In the genomic region with DNA sequence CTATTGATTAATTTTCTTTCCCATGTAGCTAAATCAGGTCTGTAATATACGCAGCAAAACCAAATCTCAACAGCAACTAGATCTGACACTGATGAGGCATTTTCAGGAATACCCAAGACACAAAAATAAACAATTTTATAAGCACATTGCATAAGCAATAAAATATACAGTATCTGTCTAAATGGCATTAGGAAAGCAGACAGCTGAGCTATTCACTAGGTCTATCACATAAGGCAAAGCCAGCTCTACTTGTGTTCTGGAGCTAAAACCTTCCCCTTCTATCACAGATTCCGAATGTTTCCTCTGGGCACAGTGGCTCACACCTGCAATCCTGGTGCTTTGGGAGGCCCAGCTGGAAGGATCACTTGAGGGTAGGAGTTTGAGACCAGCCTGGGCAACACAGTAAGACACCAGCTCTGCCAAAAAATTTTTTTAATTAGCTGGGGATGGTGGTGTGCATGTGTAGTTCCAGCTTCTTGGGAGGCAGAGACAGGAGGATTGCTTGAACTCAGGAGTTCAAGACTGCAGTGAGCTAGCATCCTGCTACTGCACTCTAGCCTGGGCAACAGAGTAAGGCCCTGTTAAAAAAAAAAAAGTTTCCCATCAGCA, we compare ENCODE assay signal across 2 cellular contexts.
TF ChIP-seq lines count a peak whose summit lies in the region.

No MANE protein-coding gene starts in this region.

TF ChIP-seq in H1, 55 proteins besides CTCF, POLR2A, EP300 and RAD21:
- no peak for TF ChIP-seq TAF7 (optimal IDR thresholded peaks at IDR 0.05; ENCODE audit: borderline replicate concordance, low read depth, low read length)
- no peak for TF ChIP-seq TBP (IDR thresholded peaks at IDR 0.05; ENCODE audit: low read depth, low read length)
- no peak for TF ChIP-seq CEBPB (IDR thresholded peaks at IDR 0.05; ENCODE audit: low read depth, low read length)
- TF ChIP-seq, protein P1, sequence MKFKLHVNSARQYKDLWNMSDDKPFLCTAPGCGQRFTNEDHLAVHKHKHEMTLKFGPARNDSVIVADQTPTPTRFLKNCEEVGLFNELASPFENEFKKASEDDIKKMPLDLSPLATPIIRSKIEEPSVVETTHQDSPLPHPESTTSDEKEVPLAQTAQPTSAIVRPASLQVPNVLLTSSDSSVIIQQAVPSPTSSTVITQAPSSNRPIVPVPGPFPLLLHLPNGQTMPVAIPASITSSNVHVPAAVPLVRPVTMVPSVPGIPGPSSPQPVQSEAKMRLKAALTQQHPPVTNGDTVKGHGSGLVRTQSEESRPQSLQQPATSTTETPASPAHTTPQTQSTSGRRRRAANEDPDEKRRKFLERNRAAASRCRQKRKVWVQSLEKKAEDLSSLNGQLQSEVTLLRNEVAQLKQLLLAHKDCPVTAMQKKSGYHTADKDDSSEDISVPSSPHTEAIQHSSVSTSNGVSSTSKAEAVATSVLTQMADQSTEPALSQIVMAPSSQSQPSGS (IDR thresholded peaks at IDR 0.05; ENCODE audit: low read length): no peak
- TF ChIP-seq EGR1 (IDR thresholded peaks at IDR 0.05; ENCODE audit: borderline replicate concordance, low read depth, low read length): no peak
- no peak for TF ChIP-seq JUN (IDR thresholded peaks at IDR 0.05; ENCODE audit: low read depth, low read length)
- TF ChIP-seq BACH1 (IDR thresholded peaks at IDR 0.05; ENCODE audit: low read length): no peak
- no peak for TF ChIP-seq ASH2L (IDR thresholded peaks at IDR 0.05; ENCODE audit: low read length)
- TF ChIP-seq POU5F1 (IDR thresholded peaks at IDR 0.05; ENCODE audit: low read depth, low read length): no peak
- TF ChIP-seq KDM4A (IDR thresholded peaks at IDR 0.05; ENCODE audit: low read depth, low read length, severe bottlenecking): no peak
- TF ChIP-seq ZNF274 (IDR thresholded peaks at IDR 0.05; ENCODE audit: borderline replicate concordance, extremely low read depth, low read length): no peak
- TF ChIP-seq, protein P2, sequence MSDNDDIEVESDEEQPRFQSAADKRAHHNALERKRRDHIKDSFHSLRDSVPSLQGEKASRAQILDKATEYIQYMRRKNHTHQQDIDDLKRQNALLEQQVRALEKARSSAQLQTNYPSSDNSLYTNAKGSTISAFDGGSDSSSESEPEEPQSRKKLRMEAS (IDR thresholded peaks at IDR 0.05): no peak
- TF ChIP-seq KDM5A (IDR thresholded peaks at IDR 0.05; ENCODE audit: low read length): no peak
- TF ChIP-seq CHD2 (IDR thresholded peaks at IDR 0.05; ENCODE audit: low read length): no peak
- TF ChIP-seq CREB1 (IDR thresholded peaks at IDR 0.05): no peak
- no peak for TF ChIP-seq YY1 (IDR thresholded peaks at IDR 0.05; ENCODE audit: low read depth, low read length)
- no peak for TF ChIP-seq SIN3A (conservative IDR thresholded peaks at IDR 0.05 in 1 of 2, IDR thresholded peaks at IDR 0.05 in 1 of 2; ENCODE audit: low read depth in 1 of 2, low read length in 2 of 2)
- TF ChIP-seq, protein P3, sequence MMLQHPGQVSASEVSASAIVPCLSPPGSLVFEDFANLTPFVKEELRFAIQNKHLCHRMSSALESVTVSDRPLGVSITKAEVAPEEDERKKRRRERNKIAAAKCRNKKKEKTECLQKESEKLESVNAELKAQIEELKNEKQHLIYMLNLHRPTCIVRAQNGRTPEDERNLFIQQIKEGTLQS (IDR thresholded peaks at IDR 0.05; ENCODE audit: insufficient read depth, low read depth, low read length): no peak
- TF ChIP-seq TAF1 (IDR thresholded peaks at IDR 0.05; ENCODE audit: low read depth, low read length): no peak
- TF ChIP-seq MAFK (IDR thresholded peaks at IDR 0.05; ENCODE audit: low read depth, low read length): no peak

TF ChIP-seq in SK-N-SH, 30 proteins besides CTCF, POLR2A, EP300 and RAD21:
- no peak for TF ChIP-seq SIN3A (IDR thresholded peaks at IDR 0.05; ENCODE audit: borderline replicate concordance, low read depth, low read length)
- TF ChIP-seq RXRA (IDR thresholded peaks at IDR 0.05; ENCODE audit: borderline replicate concordance, low read depth): no peak
- no peak for TF ChIP-seq TAF1 (IDR thresholded peaks at IDR 0.05; ENCODE audit: borderline replicate concordance, low read depth, low read length)
- TF ChIP-seq, protein P4, sequence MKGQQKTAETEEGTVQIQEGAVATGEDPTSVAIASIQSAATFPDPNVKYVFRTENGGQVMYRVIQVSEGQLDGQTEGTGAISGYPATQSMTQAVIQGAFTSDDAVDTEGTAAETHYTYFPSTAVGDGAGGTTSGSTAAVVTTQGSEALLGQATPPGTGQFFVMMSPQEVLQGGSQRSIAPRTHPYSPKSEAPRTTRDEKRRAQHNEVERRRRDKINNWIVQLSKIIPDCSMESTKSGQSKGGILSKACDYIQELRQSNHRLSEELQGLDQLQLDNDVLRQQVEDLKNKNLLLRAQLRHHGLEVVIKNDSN (IDR thresholded peaks at IDR 0.05; ENCODE audit: borderline replicate concordance, low read depth): no peak
- TF ChIP-seq CHD2 (IDR thresholded peaks at IDR 0.05; ENCODE audit: low read length, partially characterized antibody): no peak
- TF ChIP-seq, protein P5, sequence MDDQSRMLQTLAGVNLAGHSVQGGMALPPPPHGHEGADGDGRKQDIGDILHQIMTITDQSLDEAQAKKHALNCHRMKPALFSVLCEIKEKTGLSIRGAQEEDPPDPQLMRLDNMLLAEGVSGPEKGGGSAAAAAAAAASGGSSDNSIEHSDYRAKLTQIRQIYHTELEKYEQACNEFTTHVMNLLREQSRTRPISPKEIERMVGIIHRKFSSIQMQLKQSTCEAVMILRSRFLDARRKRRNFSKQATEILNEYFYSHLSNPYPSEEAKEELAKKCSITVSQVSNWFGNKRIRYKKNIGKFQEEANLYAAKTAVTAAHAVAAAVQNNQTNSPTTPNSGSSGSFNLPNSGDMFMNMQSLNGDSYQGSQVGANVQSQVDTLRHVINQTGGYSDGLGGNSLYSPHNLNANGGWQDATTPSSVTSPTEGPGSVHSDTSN (IDR thresholded peaks at IDR 0.05): no peak
- no peak for TF ChIP-seq MXI1 (IDR thresholded peaks at IDR 0.05; ENCODE audit: low read depth, low read length)
- no peak for TF ChIP-seq MEF2A (IDR thresholded peaks at IDR 0.05; ENCODE audit: borderline replicate concordance, low read depth)
- TF ChIP-seq, protein P6, sequence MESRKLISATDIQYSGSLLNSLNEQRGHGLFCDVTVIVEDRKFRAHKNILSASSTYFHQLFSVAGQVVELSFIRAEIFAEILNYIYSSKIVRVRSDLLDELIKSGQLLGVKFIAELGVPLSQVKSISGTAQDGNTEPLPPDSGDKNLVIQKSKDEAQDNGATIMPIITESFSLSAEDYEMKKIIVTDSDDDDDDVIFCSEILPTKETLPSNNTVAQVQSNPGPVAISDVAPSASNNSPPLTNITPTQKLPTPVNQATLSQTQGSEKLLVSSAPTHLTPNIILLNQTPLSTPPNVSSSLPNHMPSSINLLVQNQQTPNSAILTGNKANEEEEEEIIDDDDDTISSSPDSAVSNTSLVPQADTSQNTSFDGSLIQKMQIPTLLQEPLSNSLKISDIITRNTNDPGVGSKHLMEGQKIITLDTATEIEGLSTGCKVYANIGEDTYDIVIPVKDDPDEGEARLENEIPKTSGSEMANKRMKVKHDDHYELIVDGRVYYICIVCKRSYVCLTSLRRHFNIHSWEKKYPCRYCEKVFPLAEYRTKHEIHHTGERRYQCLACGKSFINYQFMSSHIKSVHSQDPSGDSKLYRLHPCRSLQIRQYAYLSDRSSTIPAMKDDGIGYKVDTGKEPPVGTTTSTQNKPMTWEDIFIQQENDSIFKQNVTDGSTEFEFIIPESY (IDR thresholded peaks at IDR 0.05; ENCODE audit: borderline replicate concordance, low read depth): no peak
- no peak for TF ChIP-seq SMC3 (IDR thresholded peaks at IDR 0.05; ENCODE audit: low read depth, low read length)
- TF ChIP-seq FOXJ3 (CRISPR knock-in tag; IDR thresholded peaks at IDR 0.05): no peak
- TF ChIP-seq, protein P7, sequence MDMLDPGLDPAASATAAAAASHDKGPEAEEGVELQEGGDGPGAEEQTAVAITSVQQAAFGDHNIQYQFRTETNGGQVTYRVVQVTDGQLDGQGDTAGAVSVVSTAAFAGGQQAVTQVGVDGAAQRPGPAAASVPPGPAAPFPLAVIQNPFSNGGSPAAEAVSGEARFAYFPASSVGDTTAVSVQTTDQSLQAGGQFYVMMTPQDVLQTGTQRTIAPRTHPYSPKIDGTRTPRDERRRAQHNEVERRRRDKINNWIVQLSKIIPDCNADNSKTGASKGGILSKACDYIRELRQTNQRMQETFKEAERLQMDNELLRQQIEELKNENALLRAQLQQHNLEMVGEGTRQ (IDR thresholded peaks at IDR 0.05; ENCODE audit: borderline replicate concordance, low read depth, low read length): no peak
- TF ChIP-seq RFX5 (IDR thresholded peaks at IDR 0.05; ENCODE audit: low read length): no peak
